ENCODE assay signal across 15 cellular contexts in genomic region chr13:91904597-91904996, GRCh38.
DNase-seq lines count a peak whose midpoint lies in the region; ATAC-seq, FAIRE-seq and TF ChIP-seq lines count a peak whose summit lies in the region.
"Had no signal": no experiment of that assay in that cellular context is flagged by ENCODE, and none has a peak within 500 bp of the region (broad histone marks: within the 10 kb centered on the region; RNA-seq: fewer than 3 reads in every experiment).

No MANE protein-coding gene starts in this region.

- CTCF ChIA-PET in A673 (lab: Charles Lee), result no interaction called here

- H3K27ac ChIP-seq in A673 (ENCODE audit: low read depth, low read length, poor library complexity, severe bottlenecking), result no peak overlapping the region
- no peak overlapping the region for H3K27ac ChIP-seq in ascending aorta
- H3K27ac ChIP-seq: foreskin keratinocyte, lower lobe of right lung, pancreas had no signal

- ATAC-seq in GM19452 (IDR thresholded peaks at IDR 0.05; ENCODE audit: unreplicated experiment) (peak; percentile 58), HG03060 (IDR thresholded peaks at IDR 0.05; ENCODE audit: low read depth, unreplicated experiment) (peak; percentile 38)
- ATAC-seq: foreskin keratinocyte; lower lobe of right lung; pancreas; SK-N-SH treated with all-trans-retinoic acid at 6 μM for 48 hours; stimulated activated naive CD8-positive, alpha-beta T cell treated with anti-CD3 and anti-CD28 coated beads, Interleukin-15, Interleukin-2, amounts not matched to agents 100 U/mL and 50 U/mL, for 24 hours had no signal

- no peak for TF ChIP-seq POLR2A in H54 (IDR thresholded peaks at IDR 0.05; ENCODE audit: low read depth, low read length)

- BruUV-seq in A673 (replicated peaks; lab: Mats Ljungman, UMichigan), result no TSS peak

- H3K4me3 ChIP-seq in A673 (ENCODE audit: low read depth, low read length, poor library complexity, severe bottlenecking) (no peak overlapping the region), ascending aorta (no peak overlapping the region)
- H3K4me3 ChIP-seq: lower lobe of right lung, pancreas had no signal

- intact Hi-C loops in A673 (cut with micrococcal nuclease; ENCODE audit: unreplicated experiment), result no loop called here
- intact Hi-C loops in ascending aorta (cut with DNase I), result no loop called here

- H3K9me3 ChIP-seq in A673 (ENCODE audit: low read depth, low read length, poor library complexity, severe bottlenecking) (no peaks in the 10 kb centered on the region), ascending aorta (no peaks in the 10 kb centered on the region)
- H3K9me3 ChIP-seq: lower lobe of right lung, pancreas had no signal

- H3K36me3 ChIP-seq in A673 (ENCODE audit: insufficient read depth, low read length, poor library complexity, severe bottlenecking), result no peaks in the 10 kb centered on the region
- no peaks in the 10 kb centered on the region for H3K36me3 ChIP-seq in ascending aorta
- H3K36me3 ChIP-seq: lower lobe of right lung, pancreas had no signal

- H3K4me1 ChIP-seq in A673 (ENCODE audit: insufficient read depth, low read length, poor library complexity, severe bottlenecking) (no peaks in the 10 kb centered on the region), ascending aorta (no peaks in the 10 kb centered on the region)
- H3K4me1 ChIP-seq: foreskin keratinocyte, lower lobe of right lung, pancreas had no signal

- DNase-seq in A673 (ENCODE audit: low spot score), result peak; percentile 23
- peak; percentile 52 for DNase-seq in RCC 7860 (ENCODE audit: low spot score)
- DNase-seq in NCI-H2196 (lab: John Stamatoyannopoulos, UW; ENCODE audit: unreplicated experiment), result no peak
- DNase-seq in stimulated activated CD4-positive, alpha-beta T cell treated with anti-CD3 and anti-CD28 coated beads, Interleukin-1b, Interleukin-23, amount 100 ng/mL, for 48 hours, result no peak
- DNase-seq in H54 (ENCODE audit: insufficient read length, low spot score), result no peak
- DNase-seq in ascending aorta (ENCODE audit: low spot score in 2 of 2), result no peak
- DNase-seq: activated naive CD4-positive, alpha-beta T cell treated with anti-CD3 and anti-CD28 coated beads, Interleukin-2, amount 10 ng/mL, durations not matched to agents 7 days and 5 days; cortex of kidney; foreskin keratinocyte; lower lobe of right lung; pancreas; stimulated activated naive CD8-positive, alpha-beta T cell treated with anti-CD3 and anti-CD28 coated beads, Interleukin-15, Interleukin-2, amounts not matched to agents 100 U/mL and 50 U/mL, for 24 hours had no signal

- FAIRE-seq in RCC 7860 (lab: Jason Lieb, UNC) (peak; percentile 67), H54 (lab: Jason Lieb, UNC) (no peak)
- FAIRE-seq: pancreas had no signal

- H3K27me3 ChIP-seq in A673 (replicated peaks; ENCODE audit: insufficient read depth, low read depth, low read length, poor library complexity) (no peaks in the 10 kb centered on the region), ascending aorta (no peaks in the 10 kb centered on the region)
- H3K27me3 ChIP-seq: foreskin keratinocyte, pancreas had no signal

- TF ChIP-seq CTCF in A673 (conservative IDR thresholded peaks at IDR 0.05; ENCODE audit: low read depth, low read length), result no peak
- no peak for TF ChIP-seq CTCF in ascending aorta (IDR thresholded peaks at IDR 0.05)

- POLR2A ChIA-PET in A673 (lab: Charles Lee; ENCODE audit: low non-redundant PET), result no interaction called here

Comparison
In these comparisons a context has a peak if more than half of its experiments do, and no peak if none do; other contexts are left out.
1. DNase-seq: peak in A673 (single experiment) and RCC 7860 (single experiment); none in NCI-H2196 (single experiment), stimulated activated CD4-positive, alpha-beta T cell treated with anti-CD3 and anti-CD28 coated beads, Interleukin-1b, Interleukin-23, amount 100 ng/mL, for 48 hours (single experiment), H54 (single experiment) and ascending aorta (0 of 2).